In genomic region chr18:69872661-69873060, GRCh38 we compare ENCODE assay signal across 20 cellular contexts.
"Had no signal": no experiment of that assay in that cellular context is flagged by ENCODE, and none has a peak within 500 bp of the region (broad histone marks: within the 10 kb centered on the region; RNA-seq: fewer than 3 reads in every experiment).

No MANE protein-coding gene starts in this region.

- H3K36me3 Mint-ChIP-seq: mesothelial cell of epicardium; stimulated activated naive B cell treated with anti-CD40 and anti-IgM and Interleukin-4, amounts not matched to agents 10 μg/mL and 1 μg/mL and 100 μg/mL, for 72 hours had no signal

- H3K9me3 Mint-ChIP-seq: activated B cell treated with CpG ODN at 0.5 μM for 24 hours; activated naive CD4-positive, alpha-beta T cell treated with anti-CD3 and anti-CD28 coated beads, Interleukin-2, amount 50 U/mL, for 72 hours; mesothelial cell of epicardium; stimulated activated naive B cell treated with anti-CD40 and anti-IgM and Interleukin-4, amounts not matched to agents 10 μg/mL and 1 μg/mL and 100 μg/mL, for 72 hours; T-helper 1 cell treated with Interleukin-12 subunit alpha and Interleukin-12 subunit beta and Interleukin-4 antibody, amounts not matched to agents 30 μg/mL and 1 μg/mL, for 36 hours had no signal

- H3K27ac Mint-ChIP-seq: activated B cell treated with CpG ODN at 0.5 μM for 24 hours; endodermal cell; mesothelial cell of epicardium; stimulated activated naive B cell treated with anti-CD40 and anti-IgM and Interleukin-4, amounts not matched to agents 10 μg/mL and 1 μg/mL and 100 μg/mL, for 72 hours; T-helper 1 cell treated with Interleukin-12 subunit alpha and Interleukin-12 subunit beta and Interleukin-4 antibody, amounts not matched to agents 30 μg/mL and 1 μg/mL, for 36 hours had no signal

- H3K4me1 Mint-ChIP-seq: activated B cell treated with CpG ODN at 0.5 μM for 24 hours; endodermal cell; stimulated activated naive B cell treated with anti-CD40 and anti-IgM and Interleukin-4, amounts not matched to agents 10 μg/mL and 1 μg/mL and 100 μg/mL, for 72 hours had no signal

- H3K27me3 Mint-ChIP-seq: activated B cell treated with CpG ODN at 0.5 μM for 24 hours; stimulated activated naive B cell treated with anti-CD40 and anti-IgM and Interleukin-4, amounts not matched to agents 10 μg/mL and 1 μg/mL and 100 μg/mL, for 72 hours had no signal

- H3K9me3 ChIP-seq: breast epithelium, heart right ventricle, lower lobe of right lung, transverse colon, vagina had no signal

- H3K4me3 Mint-ChIP-seq: activated B cell treated with CpG ODN at 0.5 μM for 24 hours; endodermal cell; mesothelial cell of epicardium; stimulated activated naive B cell treated with anti-CD40 and anti-IgM and Interleukin-4, amounts not matched to agents 10 μg/mL and 1 μg/mL and 100 μg/mL, for 72 hours; T-helper 1 cell treated with Interleukin-12 subunit alpha and Interleukin-12 subunit beta and Interleukin-4 antibody, amounts not matched to agents 30 μg/mL and 1 μg/mL, for 36 hours had no signal

- DNase-seq: activated B cell treated with CpG ODN at 0.5 μM for 24 hours; activated CD4-positive, alpha-beta T cell treated with anti-CD3 and anti-CD28 coated beads for 48 hours; activated CD8-positive, alpha-beta memory T cell treated with anti-CD3 and anti-CD28 coated beads for 24 hours; activated effector memory CD4-positive, alpha-beta T cell treated with Interleukin-2 at 50 U/mL for 16 hours; aorta; dermis blood vessel endothelial cell; endodermal cell; heart right ventricle; left colon; lower lobe of right lung; right cardiac atrium; stimulated activated CD4-positive, alpha-beta T cell treated with anti-CD3 and anti-CD28 coated beads, Interleukin-15, amount 100 ng/mL, for 24 hours; stimulated activated CD4-positive, alpha-beta T cell treated with anti-CD3 and anti-CD28 coated beads, Interleukin-4, amount 100 ng/mL, for 1 hour; stimulated activated naive B cell treated with anti-CD40 and anti-IgM and Interleukin-4, amounts not matched to agents 10 μg/mL and 1 μg/mL and 100 μg/mL, for 72 hours; transverse colon had no signal

- ATAC-seq: activated naive CD4-positive, alpha-beta T cell treated with anti-CD3 and anti-CD28 coated beads, Interleukin-2, amount 50 U/mL, for 72 hours; heart right ventricle; left colon; lower lobe of right lung; right cardiac atrium; stimulated activated naive B cell treated with anti-CD40 and anti-IgM and Interleukin-4, amounts not matched to agents 10 μg/mL and 1 μg/mL and 100 μg/mL, for 72 hours had no signal
